8 cellular contexts compared by ENCODE assay signal in the genomic region with DNA sequence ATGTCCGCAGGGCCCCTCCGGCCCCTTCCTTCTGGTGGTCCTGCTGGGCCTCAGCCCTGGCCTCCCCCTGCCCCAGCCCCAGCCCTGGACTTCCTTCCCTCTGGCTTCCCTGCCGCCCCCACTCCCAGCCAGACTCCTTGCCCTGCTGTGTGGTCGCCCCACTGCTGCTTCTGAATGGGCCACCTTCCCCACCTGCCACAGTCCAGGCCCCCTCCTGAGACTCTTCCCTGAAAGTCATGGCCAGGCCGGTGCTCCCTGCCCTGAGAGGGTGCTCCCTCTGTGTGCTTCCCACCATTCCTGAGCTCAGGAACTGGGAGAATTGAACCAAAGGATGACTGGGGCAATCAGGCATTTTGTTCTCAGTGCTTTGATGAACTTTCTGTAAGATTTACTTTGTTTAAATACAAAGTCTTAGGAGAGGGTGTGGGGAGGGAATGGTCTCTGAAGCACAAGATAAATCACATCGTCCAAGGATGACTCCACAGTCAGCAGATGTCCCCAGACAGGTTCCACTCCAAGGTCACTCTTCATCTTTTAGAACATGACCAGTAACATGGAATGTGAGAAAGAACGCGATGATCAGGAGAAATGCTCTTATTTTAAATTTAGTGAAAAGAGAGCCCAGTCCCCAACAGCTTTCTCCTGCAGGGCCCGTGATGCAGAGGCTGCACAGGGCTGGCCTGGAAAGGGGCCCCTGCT. TPM values are rescaled to one million over a fixed set of nuclear protein-coding genes. Genes with fewer than 3 reads are reported as not detected.
DNase-seq lines count a peak whose midpoint lies in the region; ATAC-seq and TF ChIP-seq lines count a peak whose summit lies in the region.

No MANE protein-coding gene starts in this region.

- H3K9me3 Mint-ChIP-seq in MCF 10A (ENCODE audit: unreplicated experiment): no peaks in the 10 kb centered on the region
- H3K9me3 Mint-ChIP-seq in brain: no peaks in the 10 kb centered on the region
- H3K9me3 Mint-ChIP-seq in glutamatergic neuron (ENCODE audit: unreplicated experiment): peaks cover 4% of the 10 kb centered on the region

- H3K27me3 Mint-ChIP-seq in MCF 10A (ENCODE audit: insufficient read depth, unreplicated experiment) (no peaks in the 10 kb centered on the region), brain (peaks cover 4% of the 10 kb centered on the region), glutamatergic neuron (ENCODE audit: unreplicated experiment) (peaks cover 7% of the 10 kb centered on the region)

- CTCF ChIA-PET in MCF 10A (lab: Yijun Ruan, JAX): no interaction called here

- BruUV-seq in MCF 10A (replicated peaks; lab: Mats Ljungman, UMichigan): no TSS peak

- intact Hi-C loops in breast epithelium (cut with DNase I; ENCODE audit: low total_unique reads) (no loop called here), MCF 10A (cut with micrococcal nuclease) (no loop called here), mucosa of descending colon (cut with DNase I, micrococcal nuclease) (no loop called here), uterus (cut with DNase I; ENCODE audit: low total_unique reads) (no loop called here)

- H3K4me1 Mint-ChIP-seq in MCF 10A (ENCODE audit: insufficient read depth, unreplicated experiment) (peaks cover 1% of the 10 kb centered on the region), brain (peaks cover 26% of the 10 kb centered on the region), glutamatergic neuron (ENCODE audit: low read depth, unreplicated experiment) (peaks cover 4% of the 10 kb centered on the region)

- H3K27ac ChIP-seq in breast epithelium: peak overlapping the region; percentile 75 to 93
- peak overlapping the region; percentile 69 to 84 for H3K27ac ChIP-seq in uterus

- POLR2A ChIA-PET in MCF 10A (lab: Yijun Ruan, JAX): no interaction called here

- H3K4me1 ChIP-seq in breast epithelium: no peaks in the 10 kb centered on the region
- H3K4me1 ChIP-seq in mucosa of descending colon (ENCODE audit: low read depth): peaks cover 3% of the 10 kb centered on the region
- H3K4me1 ChIP-seq in uterus: no peaks in the 10 kb centered on the region

- H3K27me3 ChIP-seq in breast epithelium (no peaks in the 10 kb centered on the region), uterus (no peaks in the 10 kb centered on the region)

- H3K9me3 ChIP-seq in breast epithelium: no peaks in the 10 kb centered on the region
- no peaks in the 10 kb centered on the region for H3K9me3 ChIP-seq in mucosa of descending colon
- no peaks in the 10 kb centered on the region for H3K9me3 ChIP-seq in uterus

- H3K4me3 Mint-ChIP-seq in MCF 10A (ENCODE audit: unreplicated experiment): no peak overlapping the region
- peak overlapping the region in 3 of 5 experiments; percentile 27 to 64 (median 28) for H3K4me3 Mint-ChIP-seq in brain
- H3K4me3 Mint-ChIP-seq in glutamatergic neuron (ENCODE audit: unreplicated experiment): no peak overlapping the region

- DNase-seq in breast epithelium (ENCODE audit: low spot score in 2 of 2) (no peak), MCF 10A (ENCODE audit: unreplicated experiment) (no peak), mucosa of descending colon (peak in 1 of 3 donors; percentile 63), uterus (no peak), NCI-H1417 (lab: John Stamatoyannopoulos, UW) (no peak), glutamatergic neuron (no peak)

- H3K36me3 Mint-ChIP-seq in MCF 10A (ENCODE audit: insufficient read depth, unreplicated experiment) (peaks cover 8% of the 10 kb centered on the region), brain (no peaks in the 10 kb centered on the region), glutamatergic neuron (ENCODE audit: unreplicated experiment) (no peaks in the 10 kb centered on the region)

- TF ChIP-seq POLR2A in breast epithelium (IDR thresholded peaks at IDR 0.05): no peak
- TF ChIP-seq POLR2A in uterus (IDR thresholded peaks at IDR 0.05): no peak

- ATAC-seq in mucosa of descending colon (peak; percentile 6), HG03095 (IDR thresholded peaks at IDR 0.05; ENCODE audit: unreplicated experiment) (no peak)

- H3K36me3 ChIP-seq in breast epithelium: no peaks in the 10 kb centered on the region
- no peaks in the 10 kb centered on the region for H3K36me3 ChIP-seq in mucosa of descending colon (ENCODE audit: low read depth)
- no peaks in the 10 kb centered on the region for H3K36me3 ChIP-seq in uterus

- TF ChIP-seq CTCF in breast epithelium (IDR thresholded peaks at IDR 0.05) (no peak), MCF 10A (IDR thresholded peaks at IDR 0.05; ENCODE audit: unreplicated experiment) (no peak), brain (conservative IDR thresholded peaks at IDR 0.05) (no peak), mucosa of descending colon (IDR thresholded peaks at IDR 0.05) (no peak), uterus (IDR thresholded peaks at IDR 0.05) (no peak), glutamatergic neuron (IDR thresholded peaks at IDR 0.05; ENCODE audit: partially characterized antibody, unreplicated experiment) (no peak)

- peak overlapping the region; percentile 38 to 76 (median 52) for H3K4me3 ChIP-seq in breast epithelium
- peak overlapping the region; percentile 24 for H3K4me3 ChIP-seq in mucosa of descending colon
- peak overlapping the region; percentile 25 to 41 for H3K4me3 ChIP-seq in uterus

- no peak overlapping the region for H3K27ac Mint-ChIP-seq in MCF 10A (ENCODE audit: low read depth, unreplicated experiment)
- peak overlapping the region in 2 of 5 experiments; percentile 62 to 72 for H3K27ac Mint-ChIP-seq in brain
- H3K27ac Mint-ChIP-seq in glutamatergic neuron (ENCODE audit: unreplicated experiment): no peak overlapping the region

RNA-seq across cellular contexts. Expression of a gene that starts 0.8 kb away (rescaled TPM):
- total RNA-seq in breast epithelium: 1 to 10 TPM; 1.3 to 4.0 (median 3.9) TPM
- total RNA-seq in MCF 10A (2022): 0.14 and 0.83 TPM in 2 replicates
- 1.1 TPM for polyA plus RNA-seq in brain (ENCODE audit: insufficient read depth, low read depth, low replicate concordance)
- 1 to 10 TPM; 4.6 to 7.0 (median 6.5) TPM for total RNA-seq in mucosa of descending colon
- 1 to 10 TPM in 2 of 4 donors, not detected in 2; 2.1 to 9.6 TPM for total RNA-seq in uterus
- total RNA-seq in glutamatergic neuron (ENCODE audit: unreplicated experiment): 0.64 TPM

RNA-seq across cellular contexts. Expression of a gene that starts 7.6 kb away (rescaled TPM):
- total RNA-seq in breast epithelium: 1 to 10 TPM; 6.9 to 9.5 (median 7.0) TPM
- 24.8 and 30.1 TPM in 2 replicates for total RNA-seq in MCF 10A (2022)
- 6.7 TPM for polyA plus RNA-seq in brain (ENCODE audit: insufficient read depth, low read depth, low replicate concordance)
- total RNA-seq in mucosa of descending colon: 10 to 100 TPM; 23.1 to 30.6 (median 24.1) TPM
- total RNA-seq in uterus: 10 to 100 TPM in 1 of 4 donors, 1 to 10 TPM in 3; 3.6 to 48.2 (median 6.7) TPM
- total RNA-seq in glutamatergic neuron (ENCODE audit: unreplicated experiment): 0.71 TPM

RNA-seq across cellular contexts. Expression of a gene that starts 19.0 kb away (rescaled TPM):
- total RNA-seq in breast epithelium (1 to 10 TPM; 1.9 to 7.9 (median 5.9) TPM), MCF 10A (2022) (1.3 and 1.4 TPM in 2 replicates), mucosa of descending colon (10 to 100 TPM in 1 of 3 donors, 1 to 10 TPM in 2; 7.4 to 14.1 (median 8.8) TPM), uterus (10 to 100 TPM in 1 of 4 donors, 1 to 10 TPM in 2, not detected in 1; 1.2 to 26.6 (median 4.2) TPM), glutamatergic neuron (ENCODE audit: unreplicated experiment) (2.8 TPM)
- 14.1 TPM for polyA plus RNA-seq in brain (ENCODE audit: insufficient read depth, low read depth, low replicate concordance)

RNA-seq across cellular contexts. Expression of a gene that starts 39.6 kb away (rescaled TPM):
- total RNA-seq in breast epithelium: 1 to 10 TPM in 1 of 3 donors, under 1 TPM in 1, not detected in 1; 0.33 to 2.2 TPM
- total RNA-seq in MCF 10A (2022): 1.0 and 1.1 TPM in 2 replicates
- polyA plus RNA-seq in brain (ENCODE audit: insufficient read depth, low read depth, low replicate concordance): 49.9 TPM
- total RNA-seq in mucosa of descending colon: 10 to 100 TPM in 2 of 3 donors, 1 to 10 TPM in 1; 8.4 to 49.5 (median 23.6) TPM
- total RNA-seq in uterus: 1 to 10 TPM in 2 of 4 donors, not detected in 2; 1.2 to 1.5 TPM
- total RNA-seq in glutamatergic neuron (ENCODE audit: unreplicated experiment): not detected

RNA-seq across cellular contexts. Expression of a gene that starts 55.4 kb away (rescaled TPM):
- 10 to 100 TPM in 2 of 3 donors, 1 to 10 TPM in 1; 7.2 to 14.1 (median 13.3) TPM for total RNA-seq in breast epithelium
- 0.49 and 0.54 TPM in 2 replicates for total RNA-seq in MCF 10A (2022)
- polyA plus RNA-seq in brain (ENCODE audit: insufficient read depth, low read depth, low replicate concordance): 6.3 TPM
- 1 to 10 TPM; 5.7 to 6.2 (median 6.1) TPM for total RNA-seq in mucosa of descending colon
- 10 to 100 TPM in 3 of 4 donors, 1 to 10 TPM in 1; 5.9 to 36.1 (median 21.6) TPM for total RNA-seq in uterus
- 1.0 TPM for total RNA-seq in glutamatergic neuron (ENCODE audit: unreplicated experiment)

Comparison
In these comparisons a context has a peak if more than half of its experiments do, and no peak if none do; other contexts are left out.
1. H3K4me3 Mint-ChIP-seq: peak in brain (3 of 5); none in MCF 10A (single experiment) and glutamatergic neuron (single experiment).
2. Peak in every context shown above with its lines, with median percentiles within 50 percentile points of each other: H3K4me3 ChIP-seq.